In genomic region chr18:32552421-32553030, GRCh38 we compare ENCODE assay signal across 8 cellular contexts.
DNase-seq lines count a peak whose midpoint lies in the region; ATAC-seq and TF ChIP-seq lines count a peak whose summit lies in the region.

No MANE protein-coding gene starts in this region.

- no peaks in the 10 kb centered on the region for H3K27me3 Mint-ChIP-seq in activated naive CD4-positive, alpha-beta T cell treated with anti-CD3 and anti-CD28 coated beads, Interleukin-2, amount 10 ng/mL, durations not matched to agents 7 days and 5 days

- H3K27ac ChIP-seq in SJSA1 (no peak overlapping the region), heart right ventricle (no peak overlapping the region), sigmoid colon (no peak overlapping the region)

- intact Hi-C loops in heart right ventricle (cut with DNase I), result loop anchor here in 9 of 10 donors (1.0 to 10.0 kb wide), 8 partner anchors 80 to 395 kb away; partner anchors contain the start of gene GAREM1 (in 1 of the 9)
- intact Hi-C loops in sigmoid colon (cut with DNase I), result loop anchor here (2.0 to 5.0 kb wide), 2 partner anchors 80 to 282 kb away; partner anchors contain the start of gene GAREM1

- DNase-seq in GM10266 (ENCODE audit: extremely low spot score), result peak; percentile 66
- DNase-seq in H4 (ENCODE audit: low spot score), result peak; percentile 62
- DNase-seq in SJSA1 (ENCODE audit: low read depth in 1 of 2, low spot score in 2 of 2), result peak; percentile 53 to 55
- DNase-seq in activated naive CD4-positive, alpha-beta T cell treated with anti-CD3 and anti-CD28 coated beads, Interleukin-2, amount 10 ng/mL, durations not matched to agents 7 days and 5 days, result peak; percentile 69
- peak; percentile 12 to 53 for DNase-seq in heart right ventricle
- DNase-seq in sigmoid colon, result peak; percentile 68
- no peak for DNase-seq in EL

- CTCF ChIA-PET in activated naive CD4-positive, alpha-beta T cell treated with anti-CD3 and anti-CD28 coated beads, Interleukin-2, amount 10 ng/mL, durations not matched to agents 7 days and 5 days (lab: Charles Lee), result interaction anchor here (1.0 to 3.0 kb wide), 13 partner anchors 10 to 395 kb away, joined by 3 to 35 read pairs (median 5); partner anchors contain the start of gene GAREM1

- no peaks in the 10 kb centered on the region for H3K9me3 Mint-ChIP-seq in activated naive CD4-positive, alpha-beta T cell treated with anti-CD3 and anti-CD28 coated beads, Interleukin-2, amount 10 ng/mL, durations not matched to agents 7 days and 5 days

- ATAC-seq in heart right ventricle, result peak in 6 of 8 donors; percentile 59 to 84 (median 66)

- H3K4me1 ChIP-seq in SJSA1 (replicated peaks) (no peaks in the 10 kb centered on the region), heart right ventricle (no peaks in the 10 kb centered on the region), sigmoid colon (no peaks in the 10 kb centered on the region)

- peak; percentile 78 for TF ChIP-seq CTCF in GM10266 (IDR thresholded peaks at IDR 0.05; ENCODE audit: control insufficient read depth, insufficient read depth, low read depth, missing control alignments)
- TF ChIP-seq CTCF in LNCAP (IDR thresholded peaks at IDR 0.05), result peak; percentile 83
- peak; percentile 55 to 83 (median 76) for TF ChIP-seq CTCF in heart right ventricle (IDR thresholded peaks at IDR 0.05)
- TF ChIP-seq CTCF in sigmoid colon (IDR thresholded peaks at IDR 0.05), result peak; percentile 56 to 75 (median 66)

- H3K27me3 ChIP-seq in SJSA1 (replicated peaks) (peaks cover 4% of the 10 kb centered on the region; the same call in 1 of the 2 replicates), heart right ventricle (no peaks in the 10 kb centered on the region), sigmoid colon (no peaks in the 10 kb centered on the region)

- no peak overlapping the region for H3K4me3 Mint-ChIP-seq in activated naive CD4-positive, alpha-beta T cell treated with anti-CD3 and anti-CD28 coated beads, Interleukin-2, amount 10 ng/mL, durations not matched to agents 7 days and 5 days

- no peak for TF ChIP-seq EP300 in sigmoid colon (IDR thresholded peaks at IDR 0.05)

- WGBS in heart right ventricle, 2 donors, result 21 to 37% methylated on average over 4 of the region's 4 CpGs
- 4 to 16% methylated on average over 4 of the region's 4 CpGs for WGBS in sigmoid colon, 2 donors

- H3K27ac Mint-ChIP-seq in activated naive CD4-positive, alpha-beta T cell treated with anti-CD3 and anti-CD28 coated beads, Interleukin-2, amount 10 ng/mL, durations not matched to agents 7 days and 5 days, result no peak overlapping the region

- H3K4me1 Mint-ChIP-seq in activated naive CD4-positive, alpha-beta T cell treated with anti-CD3 and anti-CD28 coated beads, Interleukin-2, amount 10 ng/mL, durations not matched to agents 7 days and 5 days, result no peaks in the 10 kb centered on the region

- H3K36me3 ChIP-seq in SJSA1, result no peaks in the 10 kb centered on the region
- no peaks in the 10 kb centered on the region for H3K36me3 ChIP-seq in heart right ventricle
- no peaks in the 10 kb centered on the region for H3K36me3 ChIP-seq in sigmoid colon

- no peaks in the 10 kb centered on the region; the same call in 1 of the 2 replicates for H3K9me3 ChIP-seq in SJSA1 (replicated peaks)
- no peaks in the 10 kb centered on the region for H3K9me3 ChIP-seq in heart right ventricle
- H3K9me3 ChIP-seq in sigmoid colon, result no peaks in the 10 kb centered on the region

- TF ChIP-seq POLR2A in sigmoid colon (IDR thresholded peaks at IDR 0.05), result no peak

- H3K4me3 ChIP-seq in SJSA1 (no peak overlapping the region), heart right ventricle (no peak overlapping the region), sigmoid colon (no peak overlapping the region)

- no peaks in the 10 kb centered on the region for H3K36me3 Mint-ChIP-seq in activated naive CD4-positive, alpha-beta T cell treated with anti-CD3 and anti-CD28 coated beads, Interleukin-2, amount 10 ng/mL, durations not matched to agents 7 days and 5 days
